ENCODE assay signal across 15 cellular contexts in the genomic region with DNA sequence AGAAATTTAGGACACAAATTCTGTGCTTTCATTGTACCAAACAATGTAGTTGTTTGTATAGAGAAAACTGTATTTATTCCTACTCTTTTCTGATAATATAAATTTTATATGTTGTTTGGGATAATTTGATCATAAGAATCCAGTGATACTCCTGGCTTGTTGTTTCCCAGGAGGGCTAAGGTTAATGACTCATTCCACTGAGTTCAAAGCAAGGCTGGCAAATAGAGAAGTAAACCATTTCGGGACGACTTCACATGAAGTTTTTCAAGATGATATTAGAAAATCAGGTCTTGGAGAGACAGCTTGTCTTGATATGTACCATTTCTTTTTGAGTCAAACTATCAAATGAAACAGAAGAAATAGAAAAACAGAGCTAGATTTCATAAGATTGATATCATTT.
"Had no signal": no experiment of that assay in that cellular context is flagged by ENCODE, and none has a peak within 500 bp of the region (broad histone marks: within the 10 kb centered on the region; RNA-seq: fewer than 3 reads in every experiment).

No MANE protein-coding gene starts in this region.

- H3K4me1 ChIP-seq: colonic mucosa, heart right ventricle had no signal

- H3K36me3 ChIP-seq: brain microvascular endothelial cell, colonic mucosa, heart right ventricle had no signal

- H3K36me3 Mint-ChIP-seq: activated CD8-positive, alpha-beta memory T cell treated with anti-CD3 and anti-CD28 coated beads, Interleukin-2, amount 10 ng/mL, durations not matched to agents 7 days and 5 days; immature natural killer cell; natural killer cell treated with Interleukin-12 subunit alpha and Interleukin-12 subunit beta and Interleukin-15 and Interleukin-18, amount 100 ng/mL, for 72 hours; T-cell had no signal

- H3K27me3 ChIP-seq: brain microvascular endothelial cell, colonic mucosa, heart right ventricle had no signal

- DNase-seq: activated B cell treated with CpG ODN at 0.5 μM for 24 hours; activated CD4-positive, alpha-beta memory T cell treated with anti-CD3 and anti-CD28 coated beads, Interleukin-2, amount 10 ng/mL, durations not matched to agents 7 days and 5 days; activated CD4-positive, alpha-beta T cell treated with anti-CD3 and anti-CD28 coated beads for 4 hours; activated CD8-positive, alpha-beta memory T cell treated with anti-CD3 and anti-CD28 coated beads, Interleukin-2, amount 10 ng/mL, durations not matched to agents 7 days and 5 days; activated naive CD4-positive, alpha-beta T cell treated with anti-CD3 and anti-CD28 coated beads for 36 hours; central memory CD4-positive, alpha-beta T cell; colonic mucosa; heart right ventricle; immature natural killer cell; stimulated activated naive B cell treated with anti-CD40 and anti-IgM and Interleukin-4, amounts not matched to agents 10 μg/mL and 1 μg/mL and 100 μg/mL, for 72 hours; T-cell had no signal

- H3K27me3 Mint-ChIP-seq: activated B cell treated with CpG ODN at 0.5 μM for 24 hours; stimulated activated naive B cell treated with anti-CD40 and anti-IgM and Interleukin-4, amounts not matched to agents 10 μg/mL and 1 μg/mL and 100 μg/mL, for 72 hours had no signal

- H3K27ac ChIP-seq: brain microvascular endothelial cell, colonic mucosa, heart right ventricle had no signal

- H3K4me3 Mint-ChIP-seq: activated B cell treated with CpG ODN at 0.5 μM for 24 hours; activated CD4-positive, alpha-beta memory T cell treated with anti-CD3 and anti-CD28 coated beads, Interleukin-2, amount 10 ng/mL, durations not matched to agents 7 days and 5 days; activated CD8-positive, alpha-beta memory T cell treated with anti-CD3 and anti-CD28 coated beads, Interleukin-2, amount 10 ng/mL, durations not matched to agents 7 days and 5 days; activated naive CD4-positive, alpha-beta T cell treated with anti-CD3 and anti-CD28 coated beads for 36 hours; immature natural killer cell; natural killer cell treated with Interleukin-12 subunit alpha and Interleukin-12 subunit beta and Interleukin-15 and Interleukin-18, amount 100 ng/mL, for 72 hours; stimulated activated naive B cell treated with anti-CD40 and anti-IgM and Interleukin-4, amounts not matched to agents 10 μg/mL and 1 μg/mL and 100 μg/mL, for 72 hours; T-cell had no signal

- H3K27ac Mint-ChIP-seq: activated B cell treated with CpG ODN at 0.5 μM for 24 hours; activated CD4-positive, alpha-beta memory T cell treated with anti-CD3 and anti-CD28 coated beads, Interleukin-2, amount 10 ng/mL, durations not matched to agents 7 days and 5 days; activated CD8-positive, alpha-beta memory T cell treated with anti-CD3 and anti-CD28 coated beads, Interleukin-2, amount 10 ng/mL, durations not matched to agents 7 days and 5 days; activated naive CD4-positive, alpha-beta T cell treated with anti-CD3 and anti-CD28 coated beads for 36 hours; activated T-helper 2 cell treated with anti-CD3 and anti-CD28 coated beads, Interferon-gamma antibody, Interleukin-2, Interleukin-4, amounts not matched to agents 10 μg/mL and 5 μg/mL and 100 μg/mL, durations not matched to agents 14 hours and 24 hours and 36 hours; immature natural killer cell; natural killer cell treated with Interleukin-12 subunit alpha and Interleukin-12 subunit beta and Interleukin-15 and Interleukin-18, amount 100 ng/mL, for 72 hours; stimulated activated naive B cell treated with anti-CD40 and anti-IgM and Interleukin-4, amounts not matched to agents 10 μg/mL and 1 μg/mL and 100 μg/mL, for 72 hours; T-cell had no signal

- H3K9me3 ChIP-seq: colonic mucosa had no signal

- H3K9me3 Mint-ChIP-seq: activated CD4-positive, alpha-beta memory T cell treated with anti-CD3 and anti-CD28 coated beads, Interleukin-2, amount 10 ng/mL, durations not matched to agents 7 days and 5 days; activated T-helper 2 cell treated with anti-CD3 and anti-CD28 coated beads, Interferon-gamma antibody, Interleukin-2, Interleukin-4, amounts not matched to agents 10 μg/mL and 5 μg/mL and 100 μg/mL, durations not matched to agents 14 hours and 24 hours and 36 hours; natural killer cell treated with Interleukin-12 subunit alpha and Interleukin-12 subunit beta and Interleukin-15 and Interleukin-18, amount 100 ng/mL, for 72 hours; T-cell had no signal

- H3K4me1 Mint-ChIP-seq: activated CD4-positive, alpha-beta memory T cell treated with anti-CD3 and anti-CD28 coated beads, Interleukin-2, amount 10 ng/mL, durations not matched to agents 7 days and 5 days; activated CD8-positive, alpha-beta memory T cell treated with anti-CD3 and anti-CD28 coated beads, Interleukin-2, amount 10 ng/mL, durations not matched to agents 7 days and 5 days; immature natural killer cell had no signal

- FAIRE-seq: endometrium had no signal

- H3K4me3 ChIP-seq: colonic mucosa, heart right ventricle had no signal
